17 cellular contexts compared by ENCODE assay signal in the genomic region with DNA sequence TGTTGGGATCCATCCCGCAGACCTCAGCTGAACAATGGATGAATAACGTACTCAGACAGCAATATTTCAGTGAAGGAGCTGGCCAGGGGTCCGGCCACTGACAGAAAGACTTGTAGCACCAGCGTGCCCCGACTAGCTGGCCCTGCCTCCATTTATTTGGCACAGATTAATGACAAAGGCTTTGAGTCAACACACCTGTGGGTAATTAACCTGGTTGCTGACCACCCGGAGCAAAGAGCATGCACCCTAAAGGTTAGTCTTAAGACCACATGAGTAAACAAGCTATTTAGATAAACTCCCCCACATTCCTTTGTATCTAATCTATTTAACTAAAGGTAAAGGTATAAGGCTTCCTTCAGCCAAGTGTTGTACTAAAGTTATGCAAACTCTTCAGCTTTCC.
"Had no signal": no experiment of that assay in that cellular context is flagged by ENCODE, and none has a peak within 500 bp of the region (broad histone marks: within the 10 kb centered on the region; RNA-seq: fewer than 3 reads in every experiment).

No MANE protein-coding gene starts in this region.

- H3K36me3 Mint-ChIP-seq: naive thymus-derived CD8-positive, alpha-beta T cell had no signal

- H3K4me1 ChIP-seq: esophagus muscularis mucosa, gastrocnemius medialis, heart right ventricle had no signal

- H3K9me3 ChIP-seq: esophagus muscularis mucosa, heart right ventricle had no signal

- ATAC-seq: gastrocnemius medialis; heart right ventricle; left colon; mucosa of descending colon; naive thymus-derived CD8-positive, alpha-beta T cell; right cardiac atrium had no signal

- H3K4me1 Mint-ChIP-seq: naive thymus-derived CD8-positive, alpha-beta T cell had no signal

- H3K27me3 ChIP-seq: dorsolateral prefrontal cortex, esophagus muscularis mucosa, gastrocnemius medialis, heart right ventricle had no signal

- H3K4me3 Mint-ChIP-seq: naive thymus-derived CD8-positive, alpha-beta T cell had no signal

- H3K4me3 ChIP-seq: dorsolateral prefrontal cortex, esophagus muscularis mucosa, gastrocnemius medialis, heart right ventricle, mucosa of descending colon had no signal

- H3K27ac Mint-ChIP-seq: naive thymus-derived CD8-positive, alpha-beta T cell had no signal

- H3K27me3 Mint-ChIP-seq: naive thymus-derived CD8-positive, alpha-beta T cell had no signal

- H3K27ac ChIP-seq: dorsolateral prefrontal cortex, epithelial cell of prostate, esophagus muscularis mucosa, gastrocnemius medialis, heart right ventricle had no signal

- DNase-seq: cortex of kidney; dorsolateral prefrontal cortex; effector CD8-positive, alpha-beta T cell; gastrocnemius medialis; heart right ventricle; hypothalamus; left colon; mammary epithelial cell; mucosa of descending colon; naive thymus-derived CD8-positive, alpha-beta T cell; right cardiac atrium; small intestine; stimulated activated CD4-positive, alpha-beta T cell treated with anti-CD3 and anti-CD28 coated beads, Interleukin-12 subunit alpha, Interleukin-12 subunit beta, amount 100 ng/mL, for 4 hours; stimulated activated naive CD4-positive, alpha-beta T cell; trophoblast cell had no signal

- H3K36me3 ChIP-seq: esophagus muscularis mucosa, gastrocnemius medialis, heart right ventricle had no signal
